Comparison of ENCODE assay signal across 33 cellular contexts in genomic region chr18:78232196-78232595, GRCh38.
DNase-seq lines count a peak whose midpoint lies in the region; ATAC-seq, FAIRE-seq and TF ChIP-seq lines count a peak whose summit lies in the region.
"Had no signal": no experiment of that assay in that cellular context is flagged by ENCODE, and none has a peak within 500 bp of the region (broad histone marks: within the 10 kb centered on the region; RNA-seq: fewer than 3 reads in every experiment).

No MANE protein-coding gene starts in this region.

- no peaks in the 10 kb centered on the region for H3F3A ChIP-seq in MM.1S (ENCODE audit: insufficient read depth, low read length)

- H2BK120ac ChIP-seq in H1 (replicated peaks; ENCODE audit: low read depth, low read length): no peak overlapping the region

- H2BK5ac ChIP-seq in H1 (ENCODE audit: low read depth, low read length): no peak overlapping the region

- H3K9me2 ChIP-seq in MM.1S (replicated peaks; ENCODE audit: insufficient read depth, low read length): no peaks in the 10 kb centered on the region

- H3K4me3 ChIP-seq in H1 (ENCODE audit: extremely low read depth in 1 of 4, insufficient read depth in 2 of 4, low read depth in 3 of 4, low read length in 4 of 4) (no peak overlapping the region), esophagus muscularis mucosa (no peak overlapping the region), MM.1S (ENCODE audit: low read length) (no peak overlapping the region)
- H3K4me3 ChIP-seq: A549; BLaER1; BLaER1 treated with 17β-estradiol and CSF1 and Interleukin-3, amounts not matched to agents 10 nM and 100 nM had no signal

- intact Hi-C loops in esophagus muscularis mucosa (cut with DNase I): no loop called here

- H2BK12ac ChIP-seq in H1 (ENCODE audit: low read depth, low read length): no peak overlapping the region

- 0 out of 2 replicates have a peak overlapping the region, but pooled peaks have one; percentile 17 for H2AFZ ChIP-seq in H1 (ENCODE audit: low read length)
- H2AFZ ChIP-seq in MM.1S (ENCODE audit: low read length): no peak overlapping the region

- TF ChIP-seq POLR2A in H1 (IDR thresholded peaks at IDR 0.05; ENCODE audit: control extremely low read depth in 1 of 2, low read depth in 2 of 2, low read length in 2 of 2): no peak
- TF ChIP-seq POLR2A in esophagus muscularis mucosa (IDR thresholded peaks at IDR 0.05; ENCODE audit: low read depth): no peak

- CTCF ChIA-PET in H1 (lab: Charles Lee; ENCODE audit: partially characterized antibody): no interaction called here

- H3K18ac ChIP-seq in H1 (ENCODE audit: extremely low read depth, low read length): no peak overlapping the region

- no peak overlapping the region for H4K91ac ChIP-seq in H1 (replicated peaks; ENCODE audit: insufficient read length, low read length)

- FAIRE-seq in H1 (lab: Jason Lieb, UNC): no peak
- FAIRE-seq: A204.1, A549, D721Med had no signal

- no peak overlapping the region for H2AK5ac ChIP-seq in H1 (ENCODE audit: low read depth, low read length)

- H3K9me3 ChIP-seq in H1 (ENCODE audit: insufficient read depth in 2 of 2, low read depth in 1 of 2, low read length in 1 of 2) (no peaks in the 10 kb centered on the region), esophagus muscularis mucosa (no peaks in the 10 kb centered on the region), MM.1S (replicated peaks; ENCODE audit: insufficient read depth, low read length) (no peaks in the 10 kb centered on the region)
- H3K9me3 ChIP-seq: A549, BE2C, BLaER1, Caco-2 had no signal

- H3K9ac ChIP-seq in H1 (replicated peaks in 1 of 4; ENCODE audit: extremely low read depth in 1 of 4, low read depth in 3 of 4, low read length in 3 of 4): no peak overlapping the region
- no peak overlapping the region for H3K9ac ChIP-seq in MM.1S (ENCODE audit: low read length)
- H3K9ac ChIP-seq: BLaER1; BLaER1 treated with 17β-estradiol and CSF1 and Interleukin-3, amounts not matched to agents 10 nM and 100 nM had no signal

- whole genome bisulfite sequencing in H1 (ENCODE audit: extremely low coverage in 1 of 2, insufficient coverage in 1 of 2, insufficient read length in 1 of 2, insufficient replicate concordance in 2 of 2, low coverage in 1 of 2, low lambda C conversion rate in 2 of 2, missing lambda C conversion rate in 1 of 2), 2 experiments: 79% methylated on average over 11 of the region's 11 CpGs; no CpG with 5 or more reads in 1 of the 2 experiments
- 82% methylated on average over 11 of the region's 11 CpGs for WGBS in esophagus muscularis mucosa

- H3K4me1 ChIP-seq in H1 (replicated peaks in 1 of 4; ENCODE audit: control insufficient read depth in 3 of 4, insufficient read depth in 4 of 4, low read length in 3 of 4) (peaks cover 0 to 5% (median 2%) of the 10 kb centered on the region in 4 experiments; a peak in 3 of 7 replicates), esophagus muscularis mucosa (no peaks in the 10 kb centered on the region), MM.1S (ENCODE audit: low read length) (no peaks in the 10 kb centered on the region)
- H3K4me1 ChIP-seq: A549; BE2C; BLaER1; BLaER1 treated with 17β-estradiol and CSF1 and Interleukin-3, amounts not matched to agents 10 nM and 100 nM; Caco-2 had no signal

- no peak overlapping the region for H3K56ac ChIP-seq in H1 (replicated peaks; ENCODE audit: insufficient read length, low read depth, low read length)

- no peak for DNase-seq in H1 (ENCODE audit: low read depth in 1 of 2, low spot score in 2 of 2)
- DNase-seq in esophagus muscularis mucosa (ENCODE audit: extremely low spot score): peak; percentile 75
- DNase-seq in islet precursor cell: peak; percentile 16
- DNase-seq in pons (ENCODE audit: low spot score): no peak
- no peak for DNase-seq in MM.1S
- DNase-seq: 8988T; ACHN; AML-193; BE2C; C1 segment of cervical spinal cord; Caco-2; Calu3; CD4-positive, alpha-beta memory T cell; CD4-positive, alpha-beta T cell; CD4-positive, CD25-positive, alpha-beta regulatory T cell; CD8-positive, alpha-beta memory T cell; CD8-positive, alpha-beta T cell; COR-L47; DMS 273 treated with DMSO at 0.1 percent for 48 hours; DMS153; DMS53; DMS79; DMS79 treated with DMSO at 0.1 percent for 48 hours; DND-41; EL had no signal

- H3K23me2 ChIP-seq in H1 (ENCODE audit: low read depth, low read length): no peaks in the 10 kb centered on the region

- H3K14ac ChIP-seq in H1 (ENCODE audit: insufficient read length): no peak overlapping the region

- H3K27me3 ChIP-seq in H1 (replicated peaks in 1 of 4; ENCODE audit: control insufficient read depth in 3 of 4, extremely low read depth in 1 of 4, insufficient read depth in 3 of 4, low read length in 3 of 4) (no peaks in the 10 kb centered on the region), esophagus muscularis mucosa (peaks cover 0 to 32% (median 0%) of the 10 kb centered on the region in 4 donors), MM.1S (replicated peaks; ENCODE audit: insufficient read depth, low read length) (no peaks in the 10 kb centered on the region)
- H3K27me3 ChIP-seq: BE2C; BLaER1; BLaER1 treated with 17β-estradiol and CSF1 and Interleukin-3, amounts not matched to agents 10 nM and 100 nM had no signal

- H3K27ac ChIP-seq in H1 (ENCODE audit: low read depth, low read length) (no peak overlapping the region), esophagus muscularis mucosa (replicated peaks in 1 of 4) (no peak overlapping the region), MM.1S (ENCODE audit: low read length) (no peak overlapping the region)
- H3K27ac ChIP-seq: 22Rv1; A549; BLaER1; BLaER1 treated with 17β-estradiol and CSF1 and Interleukin-3, amounts not matched to agents 10 nM and 100 nM; C4-2B had no signal

- no peak overlapping the region for H4K5ac ChIP-seq in H1 (ENCODE audit: insufficient read length, low read depth, low read length)

- H3K79me2 ChIP-seq in H1 (ENCODE audit: control insufficient read depth in 1 of 2, insufficient read depth in 2 of 2, low read length in 2 of 2): no peaks in the 10 kb centered on the region
- no peaks in the 10 kb centered on the region for H3K79me2 ChIP-seq in MM.1S (ENCODE audit: low read length)

- no peak overlapping the region for H3K23ac ChIP-seq in H1 (ENCODE audit: insufficient read length)

- no peak for TF ChIP-seq RAD21 in H1 (IDR thresholded peaks at IDR 0.05 in 1 of 2, conservative IDR thresholded peaks at IDR 0.05 in 1 of 2; ENCODE audit: low read depth in 2 of 2, low read length in 2 of 2)

- H3K4ac ChIP-seq in H1 (replicated peaks; ENCODE audit: insufficient read length, low read depth, low read length): no peak overlapping the region

- TF ChIP-seq CTCF in H1 (IDR thresholded peaks at IDR 0.05; ENCODE audit: control extremely low read depth in 1 of 3, insufficient read depth in 1 of 3, low read depth in 1 of 3, low read length in 3 of 3): no peak
- TF ChIP-seq CTCF in esophagus muscularis mucosa (IDR thresholded peaks at IDR 0.05): no peak
- no peak for TF ChIP-seq CTCF in MM.1S (IDR thresholded peaks at IDR 0.05; ENCODE audit: low read length)

- POLR2A ChIA-PET in H1 (lab: Charles Lee; ENCODE audit: partially characterized antibody): no interaction called here

- H3K4me2 ChIP-seq in H1 (ENCODE audit: insufficient read depth in 1 of 2, low read depth in 2 of 2, low read length in 2 of 2): no peak overlapping the region
- no peak overlapping the region for H3K4me2 ChIP-seq in MM.1S (ENCODE audit: low read depth, low read length)
- H3K4me2 ChIP-seq: A549; BLaER1; BLaER1 treated with 17β-estradiol and CSF1 and Interleukin-3, amounts not matched to agents 10 nM and 100 nM had no signal

- no peak for ATAC-seq in HG03354 (IDR thresholded peaks at IDR 0.05; ENCODE audit: poor library complexity, severe bottlenecking, unreplicated experiment)
- ATAC-seq: A549; CD8-positive, alpha-beta T cell had no signal

- H3K79me1 ChIP-seq in H1 (ENCODE audit: low read depth, low read length): no peaks in the 10 kb centered on the region

- no peaks in the 10 kb centered on the region for H4K20me1 ChIP-seq in H1 (replicated peaks in 1 of 2; ENCODE audit: control insufficient read depth in 1 of 2, insufficient read depth in 2 of 2, low read length in 2 of 2)
- H4K20me1 ChIP-seq in MM.1S (ENCODE audit: insufficient read depth, low read length): no peaks in the 10 kb centered on the region
- H4K20me1 ChIP-seq: BLaER1; BLaER1 treated with 17β-estradiol and CSF1 and Interleukin-3, amounts not matched to agents 10 nM and 100 nM had no signal

- no peaks in the 10 kb centered on the region for H3K36me3 ChIP-seq in H1 (ENCODE audit: control insufficient read depth in 2 of 4, insufficient read depth in 4 of 4, low read length in 3 of 4)
- no peaks in the 10 kb centered on the region for H3K36me3 ChIP-seq in esophagus muscularis mucosa
- H3K36me3 ChIP-seq in MM.1S (replicated peaks; ENCODE audit: insufficient read depth, low read length): no peaks in the 10 kb centered on the region
- H3K36me3 ChIP-seq: BE2C; BLaER1; BLaER1 treated with 17β-estradiol and CSF1 and Interleukin-3, amounts not matched to agents 10 nM and 100 nM had no signal

- H2BK20ac ChIP-seq in H1 (ENCODE audit: low read length): no peak overlapping the region

- TF ChIP-seq EP300 in H1 (IDR thresholded peaks at IDR 0.05; ENCODE audit: borderline replicate concordance in 1 of 2, low read depth in 2 of 2, low read length in 2 of 2) (no peak), esophagus muscularis mucosa (IDR thresholded peaks at IDR 0.05) (no peak)

- no peak overlapping the region; the same call in 1 of the 2 replicates for H4K8ac ChIP-seq in H1 (ENCODE audit: extremely low read depth, insufficient read depth, low read length)

- H2BK15ac ChIP-seq in H1 (ENCODE audit: low read length): no peak overlapping the region

TF ChIP-seq in H1, 55 proteins besides CTCF, POLR2A, EP300 and RAD21 (continues in another document):
- TF ChIP-seq EZH2 (IDR thresholded peaks at IDR 0.05; ENCODE audit: low read depth, low read length, severe bottlenecking): no peak
- TF ChIP-seq CHD2 (IDR thresholded peaks at IDR 0.05; ENCODE audit: low read length): no peak
- TF ChIP-seq TEAD4 (IDR thresholded peaks at IDR 0.05; ENCODE audit: low read depth, low read length): no peak

Comparison
In these comparisons a context has a peak if more than half of its experiments do, and no peak if none do; other contexts are left out.
1. DNase-seq: peak in esophagus muscularis mucosa (single experiment) and islet precursor cell (single experiment); none in H1 (0 of 2), pons (single experiment) and MM.1S (single experiment).